7 cellular contexts compared by ENCODE assay signal in the genomic region with DNA sequence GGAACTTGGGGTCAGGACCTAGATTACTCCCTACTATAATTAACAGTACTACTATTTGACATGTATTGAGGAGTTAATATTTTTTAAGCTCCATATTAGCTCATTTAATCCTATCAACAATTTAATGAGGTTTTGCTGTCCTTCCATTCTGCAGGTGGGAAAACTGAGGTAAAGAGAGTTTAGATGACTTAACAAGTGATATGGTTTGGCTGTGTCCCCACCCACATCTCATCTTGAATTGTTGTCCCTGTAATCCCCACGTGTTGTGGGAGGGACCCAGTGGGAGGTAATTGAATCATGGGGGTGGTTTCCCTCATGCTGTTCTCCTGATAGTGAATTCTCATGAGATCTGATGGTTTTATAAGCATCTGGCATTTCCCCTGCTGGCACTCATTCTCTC. TPM values are rescaled to one million over a fixed set of nuclear protein-coding genes. Genes with fewer than 3 reads are reported as not detected.
A peak's percentile ranks its signal among the peaks of the same experiment; 100 is the strongest.
DNase-seq lines count a peak whose midpoint lies in the region; ATAC-seq and TF ChIP-seq lines count a peak whose summit lies in the region.
"Not testable (repeated sequence)": the region's sequence is repeated elsewhere in the genome, so short reads cannot be mapped to it uniquely, and the experiment has no call there.

No MANE protein-coding gene starts in this region.

- not testable (repeated sequence) for TF ChIP-seq CTCF in CD8-positive, alpha-beta T cell (IDR thresholded peaks at IDR 0.05)

- H3K36me3 ChIP-seq in CD8-positive, alpha-beta T cell (ENCODE audit: insufficient read depth, low read length); naive thymus-derived CD4-positive, alpha-beta T cell (ENCODE audit: control insufficient read depth in 2 of 3, insufficient read depth in 3 of 3, low read length in 3 of 3): not testable (repeated sequence)

- not testable (repeated sequence) for H3K27ac ChIP-seq in CD8-positive, alpha-beta T cell (ENCODE audit: low read depth, low read length); naive thymus-derived CD4-positive, alpha-beta T cell (ENCODE audit: low read depth, low read length)

- peaks cover 16% of the 10 kb centered on the region for H3K36me3 Mint-ChIP-seq in CD8-positive, alpha-beta T cell
- peaks cover 17% of the 10 kb centered on the region for H3K36me3 Mint-ChIP-seq in activated T-cell treated with anti-CD3 and anti-CD28 coated beads, Interleukin-2, amount 50 U/mL, for 24 hours (ENCODE audit: low read depth)
- H3K36me3 Mint-ChIP-seq in activated naive CD8-positive, alpha-beta T cell, result not testable (repeated sequence)
- peaks cover 0 to 12% (median 5%) of the 10 kb centered on the region in 5 donors for H3K36me3 Mint-ChIP-seq in naive thymus-derived CD4-positive, alpha-beta T cell

- H3K27me3 Mint-ChIP-seq in CD8-positive, alpha-beta T cell (ENCODE audit: low read depth); activated T-cell treated with anti-CD3 and anti-CD28 coated beads, Interleukin-2, amount 50 U/mL, for 24 hours; activated naive CD8-positive, alpha-beta T cell: not testable (repeated sequence)
- peaks cover 0 to 26% (median 0%) of the 10 kb centered on the region in 5 donors for H3K27me3 Mint-ChIP-seq in naive thymus-derived CD4-positive, alpha-beta T cell

- not testable (repeated sequence) for H3K9me3 Mint-ChIP-seq in CD8-positive, alpha-beta T cell; activated naive CD8-positive, alpha-beta T cell (ENCODE audit: low read depth); naive thymus-derived CD4-positive, alpha-beta T cell
- peaks cover 12% of the 10 kb centered on the region for H3K9me3 Mint-ChIP-seq in activated T-cell treated with anti-CD3 and anti-CD28 coated beads, Interleukin-2, amount 50 U/mL, for 24 hours

- ATAC-seq in CD8-positive, alpha-beta T cell; naive thymus-derived CD4-positive, alpha-beta T cell: not testable (repeated sequence)

- intact Hi-C loops in CD8-positive, alpha-beta T cell (cut with DNase I, micrococcal nuclease), result loop anchor here (10.0 kb wide), 1 partner anchor 950 kb away; the partner anchor contains the start of gene RBM28 (in 2 of the 2)
- intact Hi-C loops in naive thymus-derived CD4-positive, alpha-beta T cell (cut with micrococcal nuclease), result loop anchor here in 1 of 2 donors (10.0 kb wide), 1 partner anchor 460 kb away; no protein-coding TSS in a partner anchor

- not testable (repeated sequence) for H3K4me3 Mint-ChIP-seq in CD8-positive, alpha-beta T cell; activated T-cell treated with anti-CD3 and anti-CD28 coated beads, Interleukin-2, amount 50 U/mL, for 24 hours
- peak overlapping the region; percentile 33 for H3K4me3 Mint-ChIP-seq in activated naive CD8-positive, alpha-beta T cell
- H3K4me3 Mint-ChIP-seq in naive thymus-derived CD4-positive, alpha-beta T cell, result peak overlapping the region in 5 of 10 donors; percentile 6 to 70 (median 25)

- H3K27me3 ChIP-seq in CD8-positive, alpha-beta T cell (ENCODE audit: insufficient read depth, low read length); naive thymus-derived CD4-positive, alpha-beta T cell (ENCODE audit: control insufficient read depth in 2 of 2, insufficient read depth in 2 of 2, low read length in 2 of 2): not testable (repeated sequence)

- not testable (repeated sequence) for H3K4me3 ChIP-seq in CD8-positive, alpha-beta T cell (ENCODE audit: low read depth, low read length); naive thymus-derived CD4-positive, alpha-beta T cell (ENCODE audit: low read length)

- H3K27ac Mint-ChIP-seq in CD8-positive, alpha-beta T cell, result peak overlapping the region; percentile 9
- H3K27ac Mint-ChIP-seq in activated T-cell treated with anti-CD3 and anti-CD28 coated beads, Interleukin-2, amount 50 U/mL, for 24 hours, result peak overlapping the region; percentile 13
- H3K27ac Mint-ChIP-seq in activated naive CD8-positive, alpha-beta T cell, result peak overlapping the region; percentile 47
- peak overlapping the region in 5 of 9 donors; percentile 8 to 48 (median 40) for H3K27ac Mint-ChIP-seq in naive thymus-derived CD4-positive, alpha-beta T cell

- CTCF ChIA-PET in CD8-positive, alpha-beta T cell (lab: Charles Lee), result not testable (repeated sequence)
- CTCF ChIA-PET in naive thymus-derived CD4-positive, alpha-beta T cell (lab: Charles Lee), result interaction anchor here (0.9 to 1.4 kb wide), 2 partner anchors 11 to 19 kb away, joined by 3 read pairs; no protein-coding TSS in a partner anchor

- H3K4me1 Mint-ChIP-seq in CD8-positive, alpha-beta T cell (ENCODE audit: low read depth), result peaks cover 39% of the 10 kb centered on the region
- peaks cover 46% of the 10 kb centered on the region for H3K4me1 Mint-ChIP-seq in activated T-cell treated with anti-CD3 and anti-CD28 coated beads, Interleukin-2, amount 50 U/mL, for 24 hours (ENCODE audit: low read depth)
- peaks cover 42% of the 10 kb centered on the region for H3K4me1 Mint-ChIP-seq in activated naive CD8-positive, alpha-beta T cell (ENCODE audit: low read depth)
- H3K4me1 Mint-ChIP-seq in naive thymus-derived CD4-positive, alpha-beta T cell, result peaks cover 20 to 39% (median 29%) of the 10 kb centered on the region in 7 donors

- H3K4me1 ChIP-seq in CD8-positive, alpha-beta T cell (ENCODE audit: insufficient read depth, low read length), result peaks cover 23% of the 10 kb centered on the region
- peaks cover 7 to 22% of the 10 kb centered on the region in 2 donors for H3K4me1 ChIP-seq in naive thymus-derived CD4-positive, alpha-beta T cell (ENCODE audit: control insufficient read depth in 2 of 2, insufficient read depth in 2 of 2, low read length in 2 of 2)

- not testable (repeated sequence) for H3K9me3 ChIP-seq in CD8-positive, alpha-beta T cell (ENCODE audit: low read length); naive thymus-derived CD4-positive, alpha-beta T cell (ENCODE audit: control insufficient read depth in 2 of 3, low read length in 3 of 3)

- POLR2A ChIA-PET in CD8-positive, alpha-beta T cell (lab: Charles Lee), result interaction anchor here (4.5 kb wide), 1 partner anchor 9 kb away, joined by 36 read pairs; no protein-coding TSS in a partner anchor
- POLR2A ChIA-PET in naive thymus-derived CD4-positive, alpha-beta T cell (lab: Charles Lee), result interaction anchor here (0.6 to 5.4 kb wide), 3 partner anchors 8 to 19 kb away, joined by 3 to 91 read pairs (median 3); no protein-coding TSS in a partner anchor

- not testable (repeated sequence) for DNase-seq in CD8-positive, alpha-beta T cell; activated T-cell treated with anti-CD3 and anti-CD28 coated beads, Interleukin-2, amount 50 U/mL, for 24 hours; naive thymus-derived CD4-positive, alpha-beta T cell
- peak; percentile 14 for DNase-seq in NCI-H2171 treated with DMSO at 0.1 percent for 48 hours (lab: John Stamatoyannopoulos, UW)
- DNase-seq in activated CD4-positive, alpha-beta T cell treated with anti-CD3 and anti-CD28 coated beads for 4 hours, result peak; percentile 25 to 33
- peak; percentile 46 for DNase-seq in stimulated activated CD4-positive, alpha-beta T cell treated with anti-CD3 and anti-CD28 coated beads, Interleukin-4, amount 100 ng/mL, for 24 hours

RNA-seq across cellular contexts. Expression of gene ZNF800, which starts 2.6 kb away (rescaled TPM):
- total RNA-seq in CD8-positive, alpha-beta T cell, result 10 to 100 TPM; 80.7 to 82.5 TPM
- 10 to 100 TPM; 43.3 to 71.9 (median 61.4) TPM for total RNA-seq in naive thymus-derived CD4-positive, alpha-beta T cell
- 10 to 100 TPM; 47.4 to 63.4 TPM for polyA plus RNA-seq in naive thymus-derived CD4-positive, alpha-beta T cell
